8 cellular contexts compared by ENCODE assay signal in the genomic region with DNA sequence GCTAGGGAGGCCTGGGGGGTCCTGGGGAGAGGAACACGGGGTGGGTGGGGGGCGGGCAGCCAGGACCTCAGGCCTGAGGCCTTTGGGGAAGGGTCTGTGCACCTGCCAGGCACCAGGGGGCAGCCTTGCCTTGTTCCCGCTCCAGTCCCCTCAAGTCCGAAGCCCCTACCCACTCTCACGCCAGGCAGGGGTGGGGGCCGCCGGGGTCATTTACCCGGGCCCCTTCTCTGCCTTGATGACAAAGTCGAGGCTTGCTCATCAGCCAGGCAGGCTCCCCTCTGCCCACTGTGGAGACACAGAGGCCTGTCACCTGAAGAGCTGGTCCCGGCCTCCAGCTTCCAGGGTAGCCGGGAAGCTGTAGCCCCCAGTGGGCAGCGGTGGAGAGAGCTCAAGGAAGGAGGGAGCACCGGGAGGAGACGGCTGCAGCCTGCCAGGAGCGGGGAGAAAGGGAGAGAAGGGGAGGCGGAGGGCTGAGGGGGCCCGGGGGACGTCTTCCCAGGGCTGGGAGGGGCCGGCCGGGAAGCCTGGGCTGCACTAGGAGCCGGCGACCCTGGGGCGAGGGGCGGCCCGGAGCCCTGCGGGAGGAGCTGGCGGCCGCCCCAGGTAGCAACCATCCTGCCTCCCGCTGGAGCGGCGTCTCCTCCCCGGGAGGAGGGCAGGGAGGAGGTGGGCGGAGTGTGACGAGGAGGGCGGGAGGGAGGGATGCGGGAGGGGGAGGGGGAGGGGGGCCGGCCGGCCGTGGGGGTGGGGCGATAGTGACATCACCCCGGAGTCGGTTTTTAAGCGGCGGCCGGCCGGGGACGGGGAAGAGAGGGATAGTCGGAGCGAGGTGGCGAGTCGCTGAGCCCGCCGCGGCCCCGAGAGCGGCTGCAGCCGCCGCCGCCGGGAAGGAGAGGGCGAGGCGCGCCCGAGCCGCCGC. TPM values are rescaled to one million over a fixed set of nuclear protein-coding genes. Genes with fewer than 3 reads are reported as not detected.
DNase-seq lines count a peak whose midpoint lies in the region; ATAC-seq and FAIRE-seq lines count a peak whose summit lies in the region.

A gene (plus strand): TSS at position 806 of the 919 bp plus-strand sequence. CDS start 649 bp downstream, outside the sequence.

- H3K27me3 Mint-ChIP-seq in IgD-negative memory B cell = peaks cover 4% of the 10 kb centered on the region

- H3K27me3 ChIP-seq in small intestine (ENCODE audit: control insufficient read depth in 2 of 2, insufficient read depth in 2 of 2, low read length in 2 of 2) = no peaks in the 10 kb centered on the region

- in situ Hi-C loops in T47D (cut with HindIII; ENCODE audit: low pct_unique_long_range_greater_than_20kb, low sequenced_read_pairs) = no loop called here

- no peak for FAIRE-seq in small intestine (lab: Jason Lieb, UNC)

- H3K4me1 Mint-ChIP-seq in IgD-negative memory B cell = no peaks in the 10 kb centered on the region

- no peaks in the 10 kb centered on the region for H3K4me1 ChIP-seq in small intestine (ENCODE audit: control insufficient read depth in 2 of 2, insufficient read depth in 1 of 2, low read depth in 1 of 2, low read length in 1 of 2)

- H3K9me3 Mint-ChIP-seq in IgD-negative memory B cell = no peaks in the 10 kb centered on the region

- ATAC-seq in GM19463 (IDR thresholded peaks at IDR 0.05; ENCODE audit: unreplicated experiment) (no peak), GM18520 (IDR thresholded peaks at IDR 0.05; ENCODE audit: unreplicated experiment) (no peak)

- DNase-seq in DMS53 (lab: John Stamatoyannopoulos, UW) (peak; percentile 87), SKM-1 (lab: John Stamatoyannopoulos, UW; ENCODE audit: unreplicated experiment) (peak; percentile 25), T47D (ENCODE audit: low read depth in 1 of 2, low spot score in 1 of 2) (peak; percentile 49 to 73), inferior parietal cortex (ENCODE audit: extremely low spot score) (peak; percentile 53), small intestine (peak; percentile 64)

- H3K27ac Mint-ChIP-seq in IgD-negative memory B cell = peak within 1 kb of the TSS in 1 of 3 donors; percentile 39

- H3K4me3 ChIP-seq in small intestine (ENCODE audit: low read depth in 1 of 2, low read length in 2 of 2) = peak within 1 kb of the TSS; percentile 41 to 71

- H3K4me3 Mint-ChIP-seq in IgD-negative memory B cell = peak within 1 kb of the TSS; percentile 65 to 80 (median 79)

- no peaks in the 10 kb centered on the region for H3K9me3 ChIP-seq in small intestine (ENCODE audit: control insufficient read depth, low read depth)

- no peaks in the 10 kb centered on the region for H3K36me3 Mint-ChIP-seq in IgD-negative memory B cell

- H3K36me3 ChIP-seq in small intestine (ENCODE audit: control insufficient read depth in 2 of 2, insufficient read depth in 2 of 2, low read length in 2 of 2) = no peaks in the 10 kb centered on the region

- WGBS in small intestine, 3 donors = 3 to 34% (median 10%) methylated on average over 2 to 64 of the region's 66 CpGs

- H3K27ac ChIP-seq in small intestine (ENCODE audit: low read depth in 1 of 2, low read length in 1 of 2) = peak within 1 kb of the TSS in 1 of 2 donors; percentile 42

RNA-seq across cellular contexts. Expression of the gene that starts here (rescaled TPM):
- polyA plus RNA-seq in IgD-negative memory B cell (0.08 TPM), small intestine (10 to 100 TPM; 34.0 to 74.9 (median 43.5) TPM)

Comparison
In these comparisons a context has a peak if more than half of its experiments do, and no peak if none do; other contexts are left out.
1. RNA of the gene that starts here (polyA plus RNA-seq): 34.0 to 74.9 TPM in small intestine; 0.08 TPM in IgD-negative memory B cell (single experiment); every median in the first group is over 10 times any median in the second.
2. DNase-seq: peak in every context shown above with its lines; median percentile 87 in DMS53; 64 in small intestine; 61 in T47D; 53 in inferior parietal cortex; 25 in SKM-1.